ENCODE assay signal across 8 cellular contexts in genomic region chr10:117750616-117751015, GRCh38.
"Had no signal": no experiment of that assay in that cellular context is flagged by ENCODE, and none has a peak within 500 bp of the region (broad histone marks: within the 10 kb centered on the region; RNA-seq: fewer than 3 reads in every experiment).

No MANE protein-coding gene starts in this region.

- ATAC-seq: GM23338 had no signal

- DNase-seq: H9, HCEC 1CT, IMR-90, KBM-7 had no signal

- H3K4me2 ChIP-seq: GM23338 had no signal

- H3K4me3 ChIP-seq: GM23338 had no signal

- FAIRE-seq: H1, H54, HTR-8/SVneo had no signal

- H2AFZ ChIP-seq: GM23338 had no signal
